Comparison of ENCODE assay signal across 8 cellular contexts in genomic region chr5:149960272-149961185, GRCh38. TPM values are rescaled to one million over a fixed set of nuclear protein-coding genes. Genes with fewer than 3 reads are reported as not detected.
DNase-seq lines count a peak whose midpoint lies in the region; ATAC-seq, FAIRE-seq and TF ChIP-seq lines count a peak whose summit lies in the region.

TSS of gene SLC26A2 (plus strand) at chr5:149960758. CDS start at chr5:149977653, 16,895 bp downstream.

- in situ Hi-C loops in GM13977 (cut with MboI; ENCODE audit: low pct_unique_long_range_greater_than_20kb, low sequenced_read_pairs, unreplicated experiment) = no loop called here

- no peaks in the 10 kb centered on the region for H3K4me1 ChIP-seq in psoas muscle

- DNase-seq in GM13977 (ENCODE audit: low spot score) (peak; percentile 96), NCI-H1694 (lab: John Stamatoyannopoulos, UW) (peak; percentile 79), left ventricle myocardium superior (peak; percentile 98), psoas muscle (peak; percentile 98), urothelium cell line (ENCODE audit: low spot score) (peak; percentile 98)

- peaks cover 27% of the 10 kb centered on the region for H3K4me1 Mint-ChIP-seq in T-helper 1 cell treated with Interleukin-12 subunit alpha and Interleukin-12 subunit beta and Interleukin-4 antibody, amounts not matched to agents 30 μg/mL and 1 μg/mL, for 36 hours (ENCODE audit: low read depth)

- ATAC-seq in HG02884 (IDR thresholded peaks at IDR 0.05; ENCODE audit: unreplicated experiment) (peak; percentile 97), left ventricle myocardium superior (peak; percentile 100), psoas muscle (peak; percentile 99 to 100 (median 99))

- TF ChIP-seq CTCF in GM13977 (IDR thresholded peaks at IDR 0.05; ENCODE audit: extremely low read depth, insufficient read depth, missing control alignments) = no peak
- no peak for TF ChIP-seq CTCF in psoas muscle (IDR thresholded peaks at IDR 0.05)

- H3K27me3 Mint-ChIP-seq in T-helper 1 cell treated with Interleukin-12 subunit alpha and Interleukin-12 subunit beta and Interleukin-4 antibody, amounts not matched to agents 30 μg/mL and 1 μg/mL, for 36 hours (ENCODE audit: low read depth) = no peaks in the 10 kb centered on the region

- peak within 1 kb of the TSS; percentile 65 for H3K27ac ChIP-seq in angular gyrus (ENCODE audit: low read depth, low read length)
- H3K27ac ChIP-seq in psoas muscle = peak within 1 kb of the TSS; percentile 92

- no peaks in the 10 kb centered on the region for H3K9me3 ChIP-seq in psoas muscle

- H3K27me3 ChIP-seq in psoas muscle (ENCODE audit: insufficient read depth in 3 of 3, low read length in 2 of 3) = no peaks in the 10 kb centered on the region

- peak within 1 kb of the TSS; percentile 93 for H3K27ac Mint-ChIP-seq in T-helper 1 cell treated with Interleukin-12 subunit alpha and Interleukin-12 subunit beta and Interleukin-4 antibody, amounts not matched to agents 30 μg/mL and 1 μg/mL, for 36 hours

- peak within 1 kb of the TSS; percentile 72 for H3K4me3 ChIP-seq in psoas muscle

- H3K36me3 Mint-ChIP-seq in T-helper 1 cell treated with Interleukin-12 subunit alpha and Interleukin-12 subunit beta and Interleukin-4 antibody, amounts not matched to agents 30 μg/mL and 1 μg/mL, for 36 hours (ENCODE audit: low read depth) = peaks cover 3% of the 10 kb centered on the region

- no peaks in the 10 kb centered on the region for H3K36me3 ChIP-seq in psoas muscle (ENCODE audit: insufficient read depth in 1 of 2, low read depth in 1 of 2)

- intact Hi-C loops in left ventricle myocardium superior (cut with micrococcal nuclease) (no loop called here), psoas muscle (cut with DNase I) (loop anchor here (5.0 kb wide), 2 partner anchors 108 to 128 kb away; no protein-coding TSS in a partner anchor)

- no peaks in the 10 kb centered on the region for H3K9me3 Mint-ChIP-seq in T-helper 1 cell treated with Interleukin-12 subunit alpha and Interleukin-12 subunit beta and Interleukin-4 antibody, amounts not matched to agents 30 μg/mL and 1 μg/mL, for 36 hours

- FAIRE-seq in urothelium cell line (lab: Jason Lieb, UNC) = peak; percentile 67

- peak within 1 kb of the TSS; percentile 84 for H3K4me3 Mint-ChIP-seq in T-helper 1 cell treated with Interleukin-12 subunit alpha and Interleukin-12 subunit beta and Interleukin-4 antibody, amounts not matched to agents 30 μg/mL and 1 μg/mL, for 36 hours

- WGBS in psoas muscle, 3 donors = 0 to 1% (median 0%) methylated on average over 50 to 84 of the region's 84 CpGs

RNA-seq across cellular contexts. Expression of gene SLC26A2, which starts in this region (rescaled TPM):
- total RNA-seq in left ventricle myocardium superior (3.2 TPM), psoas muscle (10 to 100 TPM in 1 of 4 donors, 1 to 10 TPM in 3; 4.1 to 20.1 (median 6.4) TPM)
- polyA plus RNA-seq in psoas muscle = 10 to 100 TPM in 1 of 3 donors, 1 to 10 TPM in 2; 4.0 to 14.3 (median 8.0) TPM

Comparison
In these comparisons a context has a peak if more than half of its experiments do, and no peak if none do; other contexts are left out.
1. Peak in every context shown above with its lines: DNase-seq, ATAC-seq, H3K4me3 ChIP-seq and H3K27ac ChIP-seq.